ENCODE assay signal across 8 cellular contexts in the genomic region with DNA sequence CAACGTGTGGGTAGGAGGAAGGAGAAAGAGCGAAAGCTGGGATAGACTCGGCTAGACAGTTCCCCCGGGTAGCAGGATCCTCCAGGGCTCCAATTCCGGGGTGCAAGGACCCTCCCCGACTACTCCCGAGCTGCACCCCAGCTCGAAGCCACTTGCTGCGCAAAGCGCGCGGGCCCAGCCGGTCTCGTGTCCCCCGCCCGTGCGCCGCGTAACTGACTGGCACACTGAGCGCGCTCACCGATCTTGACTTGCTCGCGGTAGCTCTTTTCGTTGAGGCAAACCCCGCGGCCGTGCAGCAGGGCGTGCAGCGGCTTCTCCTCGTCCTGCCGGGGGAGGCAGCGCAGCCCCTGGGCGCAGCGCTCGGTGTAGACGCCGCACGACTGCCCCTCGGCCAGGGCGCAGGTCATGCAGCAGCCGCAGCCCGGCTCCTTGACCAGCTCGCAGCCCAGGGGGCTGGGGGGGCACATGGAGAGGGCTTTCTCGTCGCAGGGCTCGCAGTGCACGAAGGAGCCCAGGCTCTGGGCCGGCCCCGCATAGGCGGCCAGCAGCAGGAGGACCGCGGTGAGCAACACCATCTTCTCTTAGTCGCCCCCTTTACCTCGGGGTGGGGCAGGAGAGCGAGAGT. TPM values are rescaled to one million over a fixed set of nuclear protein-coding genes. Genes with fewer than 3 reads are reported as not detected.
A peak's percentile ranks its signal among the peaks of the same experiment; 100 is the strongest.
DNase-seq lines count a peak whose midpoint lies in the region; ATAC-seq and TF ChIP-seq lines count a peak whose summit lies in the region.

No MANE protein-coding gene starts in this region.

- H3K27me3 ChIP-seq in BLaER1 (peaks cover 81% of the 10 kb centered on the region), thoracic aorta (replicated peaks; ENCODE audit: insufficient read depth) (no peaks in the 10 kb centered on the region)

- H3K4me1 ChIP-seq in BLaER1 (peaks cover 27% of the 10 kb centered on the region), thoracic aorta (ENCODE audit: control insufficient read depth in 1 of 2, low read depth in 2 of 2) (peaks cover 14 to 58% of the 10 kb centered on the region in 2 donors)

- no peaks in the 10 kb centered on the region for H3K9me3 ChIP-seq in BLaER1
- no peaks in the 10 kb centered on the region for H3K9me3 ChIP-seq in thoracic aorta

- H3K27ac ChIP-seq in BLaER1 (no peak overlapping the region), thoracic aorta (peak overlapping the region; percentile 89 to 92)

- H3K36me3 ChIP-seq in BLaER1: no peaks in the 10 kb centered on the region
- no peaks in the 10 kb centered on the region for H3K36me3 ChIP-seq in thoracic aorta

- no peak overlapping the region for H3K9ac ChIP-seq in BLaER1

- H3K4me3 ChIP-seq in BLaER1 (peak overlapping the region; percentile 65), LNCaP clone FGC (ENCODE audit: low read depth, low read length) (peak overlapping the region; percentile 14; the same call in 1 of the 2 replicates), thoracic aorta (peak overlapping the region; percentile 86)

- peaks cover 50% of the 10 kb centered on the region for H4K20me1 ChIP-seq in BLaER1

- peak overlapping the region; percentile 96 for H3K4me2 ChIP-seq in BLaER1

- DNase-seq in LNCaP clone FGC (ENCODE audit: low read depth) (no peak), epidermal melanocyte (ENCODE audit: insufficient read length, low spot score) (peak; percentile 13), mucosa of gallbladder (ENCODE audit: low spot score) (peak; percentile 28), thoracic aorta (ENCODE audit: low spot score) (no peak), omental fat pad (ENCODE audit: low spot score) (no peak)
- peak; percentile 16 for DNase-seq in activated CD4-positive, alpha-beta T cell treated with anti-CD3 and anti-CD28 coated beads, Interleukin-2, amount 50 U/mL, for 1 hour

- TF ChIP-seq CTCF in LNCaP clone FGC (IDR thresholded peaks at IDR 0.05; ENCODE audit: control insufficient read depth, extremely low read depth, insufficient read depth): no peak
- no peak for TF ChIP-seq CTCF in thoracic aorta (IDR thresholded peaks at IDR 0.05)
- TF ChIP-seq CTCF in omental fat pad (IDR thresholded peaks at IDR 0.05): no peak

- ATAC-seq in thoracic aorta (ENCODE audit: insufficient number of reproducible peaks, low FRiP score, low read depth): no peak
- no peak for ATAC-seq in omental fat pad (ENCODE audit: low FRiP score)
- no peak for ATAC-seq in GM18870 (IDR thresholded peaks at IDR 0.05; ENCODE audit: unreplicated experiment)

RNA-seq across cellular contexts. Expression of a gene that starts 1.0 kb away (rescaled TPM):
- total RNA-seq in mucosa of gallbladder (246 TPM), thoracic aorta (1,000 to 10,000 TPM in 1 of 2 donors, 100 to 1,000 TPM in 1; 482 to 2,105 TPM), omental fat pad (1,000 to 10,000 TPM in 1 of 4 donors, 100 to 1,000 TPM in 3; 284 to 2,528 (median 672) TPM)

Comparison
In these comparisons a context has a peak if more than half of its experiments do, and no peak if none do; other contexts are left out.
1. H3K4me3 ChIP-seq: peak in every context shown above with its lines; median percentile 86 in thoracic aorta; 65 in BLaER1; 14 in LNCaP clone FGC.
2. DNase-seq: peak in activated CD4-positive, alpha-beta T cell treated with anti-CD3 and anti-CD28 coated beads, Interleukin-2, amount 50 U/mL, for 1 hour (single experiment), epidermal melanocyte (single experiment) and mucosa of gallbladder (single experiment); none in LNCaP clone FGC (single experiment), thoracic aorta (single experiment) and omental fat pad (single experiment).